In genomic region chr3:157179365-157179803, GRCh38 we compare ENCODE assay signal across 36 cellular contexts. TPM values are rescaled to one million over a fixed set of nuclear protein-coding genes. Genes with fewer than 3 reads are reported as not detected.
DNase-seq lines count a peak whose midpoint lies in the region; ATAC-seq, FAIRE-seq and TF ChIP-seq lines count a peak whose summit lies in the region.
"Had no signal": no experiment of that assay in that cellular context is flagged by ENCODE, and none has a peak within 500 bp of the region (broad histone marks: within the 10 kb centered on the region; RNA-seq: fewer than 3 reads in every experiment).

No MANE protein-coding gene starts in this region.

- H3K9me3 Mint-ChIP-seq in CD8-positive, alpha-beta T cell = peaks cover 20% of the 10 kb centered on the region
- peaks cover 5% of the 10 kb centered on the region for H3K9me3 Mint-ChIP-seq in endothelial cell (ENCODE audit: unreplicated experiment)
- peaks cover 11% of the 10 kb centered on the region for H3K9me3 Mint-ChIP-seq in neural crest cell

- peaks cover 19% of the 10 kb centered on the region for H3K4me1 ChIP-seq in CD8-positive, alpha-beta T cell (ENCODE audit: insufficient read depth, low read length)
- H3K4me1 ChIP-seq: BE2C, Caco-2 had no signal

- CTCF ChIA-PET in CD8-positive, alpha-beta T cell (lab: Charles Lee) = interaction anchor here (1.1 kb wide), 1 partner anchor 42 kb away, joined by 3 read pairs; no protein-coding TSS in a partner anchor

- peaks cover 3% of the 10 kb centered on the region for H3K36me3 ChIP-seq in CD8-positive, alpha-beta T cell (ENCODE audit: insufficient read depth, low read length)
- H3K36me3 ChIP-seq: BE2C had no signal

- H3K9me3 ChIP-seq in CD8-positive, alpha-beta T cell (ENCODE audit: low read length) = no peaks in the 10 kb centered on the region
- H3K9me3 ChIP-seq: A549, BE2C, Caco-2 had no signal

- DNase-seq in Right ventricle myocardium inferior (ENCODE audit: missing footprints) (peak; percentile 41), left cardiac atrium (no peak), endothelial cell (ENCODE audit: low spot score) (no peak), neural crest cell (ENCODE audit: low read depth, low spot score) (no peak), GM19239 (ENCODE audit: insufficient read length, low spot score) (no peak), NCI-H345 (lab: John Stamatoyannopoulos, UW) (no peak), dorsolateral prefrontal cortex (no peak)
- no peak for DNase-seq in CD8-positive, alpha-beta T cell
- DNase-seq: 8988T; ACHN; AML-193; BE2C; C1 segment of cervical spinal cord; Caco-2; Calu3; CD4-positive, alpha-beta memory T cell; CD4-positive, alpha-beta T cell; CD4-positive, CD25-positive, alpha-beta regulatory T cell; CD8-positive, alpha-beta memory T cell; COR-L47; DMS 273 treated with DMSO at 0.1 percent for 48 hours; DMS153; DMS53; DMS79; DMS79 treated with DMSO at 0.1 percent for 48 hours; DND-41; EL had no signal

- H3K4me1 Mint-ChIP-seq in CD8-positive, alpha-beta T cell (ENCODE audit: low read depth) = peaks cover 31% of the 10 kb centered on the region
- H3K4me1 Mint-ChIP-seq in endothelial cell (ENCODE audit: unreplicated experiment) (peaks cover 9% of the 10 kb centered on the region), neural crest cell (peaks cover 21% of the 10 kb centered on the region)

- H3K4me3 ChIP-seq in CD8-positive, alpha-beta T cell (ENCODE audit: low read depth, low read length) = no peak overlapping the region
- no peak overlapping the region for H3K4me3 ChIP-seq in dorsolateral prefrontal cortex
- H3K4me3 ChIP-seq: A549, BLaER1 had no signal

- no peak overlapping the region for H3K4me3 Mint-ChIP-seq in CD8-positive, alpha-beta T cell
- H3K4me3 Mint-ChIP-seq in endothelial cell (ENCODE audit: unreplicated experiment) = peak overlapping the region; percentile 54
- H3K4me3 Mint-ChIP-seq in neural crest cell = peak overlapping the region; percentile 11
- H3K4me3 Mint-ChIP-seq: B cell; CD14-positive monocyte; CD4-positive, alpha-beta memory T cell; CD4-positive, alpha-beta T cell; CD8-positive, alpha-beta memory T cell had no signal

- H3K27me3 ChIP-seq in CD8-positive, alpha-beta T cell (ENCODE audit: insufficient read depth, low read length) = no peaks in the 10 kb centered on the region
- H3K27me3 ChIP-seq in dorsolateral prefrontal cortex = no peaks in the 10 kb centered on the region
- H3K27me3 ChIP-seq: BE2C; BLaER1; BLaER1 treated with 17β-estradiol and CSF1 and Interleukin-3, amounts not matched to agents 10 nM and 100 nM had no signal

- no peak overlapping the region for H3K27ac ChIP-seq in CD8-positive, alpha-beta T cell (ENCODE audit: low read depth, low read length)
- H3K27ac ChIP-seq in dorsolateral prefrontal cortex = no peak overlapping the region
- H3K27ac ChIP-seq: 22Rv1; A549; BLaER1; BLaER1 treated with 17β-estradiol and CSF1 and Interleukin-3, amounts not matched to agents 10 nM and 100 nM; C4-2B had no signal

- TF ChIP-seq CTCF in CD8-positive, alpha-beta T cell (IDR thresholded peaks at IDR 0.05) = no peak
- TF ChIP-seq CTCF in endothelial cell (IDR thresholded peaks at IDR 0.05; ENCODE audit: unreplicated experiment) (no peak), neural crest cell (conservative IDR thresholded peaks at IDR 0.05) (no peak), dorsolateral prefrontal cortex (IDR thresholded peaks at IDR 0.05 in 54 of 56, conservative IDR thresholded peaks at IDR 0.05 in 2 of 56; ENCODE audit: low read depth in 1 of 56, partially characterized antibody in 56 of 56) (no peak)

- H3K36me3 Mint-ChIP-seq in CD8-positive, alpha-beta T cell = peaks cover 51% of the 10 kb centered on the region
- peaks cover 34% of the 10 kb centered on the region for H3K36me3 Mint-ChIP-seq in endothelial cell (ENCODE audit: low read depth, unreplicated experiment)
- peaks cover 39% of the 10 kb centered on the region for H3K36me3 Mint-ChIP-seq in neural crest cell (ENCODE audit: low read depth)

- no peaks in the 10 kb centered on the region for H3K27me3 Mint-ChIP-seq in CD8-positive, alpha-beta T cell (ENCODE audit: low read depth)
- peaks cover 7% of the 10 kb centered on the region for H3K27me3 Mint-ChIP-seq in endothelial cell (ENCODE audit: unreplicated experiment)
- H3K27me3 Mint-ChIP-seq in neural crest cell (ENCODE audit: low read depth) = no peaks in the 10 kb centered on the region
- H3K27me3 Mint-ChIP-seq: B cell; CD4-positive, alpha-beta memory T cell; CD4-positive, alpha-beta T cell had no signal

- intact Hi-C loops in Right ventricle myocardium inferior (cut with DNase I) = loop anchor here (10.0 kb wide), 1 partner anchor 65 kb away; no protein-coding TSS in a partner anchor
- intact Hi-C loops in left cardiac atrium (cut with DNase I) = no loop called here
- intact Hi-C loops in CD8-positive, alpha-beta T cell (cut with DNase I, micrococcal nuclease) = loop anchor here (5.0 to 10.0 kb wide), 3 partner anchors 362 to 1465 kb away; partner anchors contain the start of genes GFM1 (in 1 of the 2) and GMPS (in 1 of the 2)
- intact Hi-C loops in dorsolateral prefrontal cortex (cut with DNase I) = no loop called here

- POLR2A ChIA-PET in CD8-positive, alpha-beta T cell (lab: Charles Lee) = no interaction called here

- peak overlapping the region; percentile 2 for H3K27ac Mint-ChIP-seq in CD8-positive, alpha-beta T cell
- peak overlapping the region; percentile 37 for H3K27ac Mint-ChIP-seq in endothelial cell (ENCODE audit: unreplicated experiment)
- no peak overlapping the region for H3K27ac Mint-ChIP-seq in neural crest cell (ENCODE audit: unreplicated experiment)
- H3K27ac Mint-ChIP-seq: B cell; CD4-positive, alpha-beta memory T cell; CD4-positive, alpha-beta T cell had no signal

- no peak for FAIRE-seq in GM19239 (lab: Jason Lieb, UNC)
- FAIRE-seq: A204.1, A549, D721Med had no signal

- ATAC-seq in Right ventricle myocardium inferior (no peak), left cardiac atrium (no peak)
- ATAC-seq in CD8-positive, alpha-beta T cell = no peak
- ATAC-seq: A549 had no signal

RNA-seq across cellular contexts. Expression of gene CCNL1, which starts 19.4 kb away (rescaled TPM):
- total RNA-seq in Right ventricle myocardium inferior = 21.2 TPM
- 10 to 100 TPM; 44.9 to 64.2 TPM for total RNA-seq in left cardiac atrium
- total RNA-seq in CD8-positive, alpha-beta T cell = 1,000 to 10,000 TPM; 1,161 to 1,206 TPM
- 132 TPM for total RNA-seq in endothelial cell (ENCODE audit: unreplicated experiment)
- 127 and 136 TPM in 2 replicates for total RNA-seq in neural crest cell
- total RNA-seq in dorsolateral prefrontal cortex = 100 to 1,000 TPM in 38 of 120 experiments, 10 to 100 TPM in 82; 53.0 to 156 (median 94.4) TPM

Comparison
In these comparisons a context has a peak if more than half of its experiments do, and no peak if none do; other contexts are left out.
1. intact Hi-C loops: an anchor here in Right ventricle myocardium inferior (10.0 kb wide) and CD8-positive, alpha-beta T cell (5.0 to 10.0 kb wide); none called in left cardiac atrium and dorsolateral prefrontal cortex.